ENCODE assay signal across 15 cellular contexts in the genomic region with DNA sequence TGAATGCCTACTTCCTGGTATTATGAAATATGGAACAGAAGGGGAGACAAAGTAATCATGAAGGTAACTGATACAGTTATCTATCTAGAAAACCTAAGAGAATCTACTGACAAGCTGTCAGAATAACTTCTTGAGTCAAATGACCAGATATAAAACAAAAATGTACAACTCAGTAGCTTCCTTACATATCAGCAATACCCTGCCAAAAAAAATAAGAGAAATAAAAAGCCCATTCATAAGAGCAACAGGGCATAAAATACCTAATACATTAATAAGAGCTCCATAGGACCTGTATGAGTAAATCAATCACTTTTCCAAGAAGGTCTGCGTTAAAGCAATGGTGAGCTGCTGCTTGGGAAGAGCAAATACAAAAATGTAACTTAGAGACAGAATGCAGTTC. TPM values are rescaled to one million over a fixed set of nuclear protein-coding genes. Genes with fewer than 3 reads are reported as not detected.
A peak's percentile ranks its signal among the peaks of the same experiment; 100 is the strongest.
DNase-seq lines count a peak whose midpoint lies in the region; ATAC-seq and TF ChIP-seq lines count a peak whose summit lies in the region.
"Had no signal": no experiment of that assay in that cellular context is flagged by ENCODE, and none has a peak within 500 bp of the region (broad histone marks: within the 10 kb centered on the region; RNA-seq: fewer than 3 reads in every experiment).

No MANE protein-coding gene starts in this region.

- DNase-seq in COLO829 (ENCODE audit: low spot score) (peak; percentile 9), epithelial cell of prostate (ENCODE audit: low read depth, low spot score) (no peak), progenitor cell of endocrine pancreas (ENCODE audit: low spot score, unreplicated experiment) (no peak), thyroid gland (no peak), RKO (ENCODE audit: low spot score) (no peak)
- DNase-seq: CD8-positive, alpha-beta memory T cell; HCEC 1CT; NCI-H1436 treated with DMSO at 0.1 percent for 48 hours; NCI-H2081 treated with DMSO at 0.1 percent for 48 hours; NCI-H524 had no signal

- H3K9me3 ChIP-seq in thyroid gland = no peaks in the 10 kb centered on the region
- H3K9me3 ChIP-seq: SJSA1 had no signal

- no peak for ATAC-seq in activated T-helper 17 cell treated with anti-CD3 and anti-CD28 coated beads, Interleukin-2, amount 50 U/mL, for 72 hours (replicated peaks)
- no peak for ATAC-seq in HG03432 (IDR thresholded peaks at IDR 0.05; ENCODE audit: unreplicated experiment)

- no peak overlapping the region for H3K4me3 Mint-ChIP-seq in activated T-helper 17 cell treated with anti-CD3 and anti-CD28 coated beads, Interleukin-2, amount 50 U/mL, for 72 hours
- no peak overlapping the region for H3K4me3 Mint-ChIP-seq in progenitor cell of endocrine pancreas (ENCODE audit: low read depth)
- H3K4me3 Mint-ChIP-seq: CD8-positive, alpha-beta memory T cell had no signal

- peak overlapping the region; percentile 18 for H3K27ac Mint-ChIP-seq in activated T-helper 17 cell treated with anti-CD3 and anti-CD28 coated beads, Interleukin-2, amount 50 U/mL, for 72 hours
- H3K27ac Mint-ChIP-seq in progenitor cell of endocrine pancreas = peak overlapping the region; percentile 67

- peaks cover 12 to 53% of the 10 kb centered on the region in 2 donors for H3K4me1 ChIP-seq in thyroid gland

- intact Hi-C loops in thyroid gland (cut with DNase I) = no loop called here

- H3K9me3 Mint-ChIP-seq in activated T-helper 17 cell treated with anti-CD3 and anti-CD28 coated beads, Interleukin-2, amount 50 U/mL, for 72 hours = no peaks in the 10 kb centered on the region
- H3K9me3 Mint-ChIP-seq in progenitor cell of endocrine pancreas (ENCODE audit: low read depth) = peaks cover 9% of the 10 kb centered on the region
- H3K9me3 Mint-ChIP-seq: CD8-positive, alpha-beta memory T cell had no signal

- no peaks in the 10 kb centered on the region for H3K36me3 ChIP-seq in thyroid gland

- H3K27me3 Mint-ChIP-seq in activated T-helper 17 cell treated with anti-CD3 and anti-CD28 coated beads, Interleukin-2, amount 50 U/mL, for 72 hours = no peaks in the 10 kb centered on the region
- H3K27me3 Mint-ChIP-seq in progenitor cell of endocrine pancreas = no peaks in the 10 kb centered on the region
- H3K27me3 Mint-ChIP-seq: CD8-positive, alpha-beta memory T cell had no signal

- TF ChIP-seq CTCF in progenitor cell of endocrine pancreas (IDR thresholded peaks at IDR 0.05; ENCODE audit: unreplicated experiment) (no peak), thyroid gland (IDR thresholded peaks at IDR 0.05) (no peak)

- no peak for TF ChIP-seq POLR2A in thyroid gland (IDR thresholded peaks at IDR 0.05)

- H3K4me3 ChIP-seq in thyroid gland (replicated peaks in 1 of 3) = no peak overlapping the region
- H3K4me3 ChIP-seq: SJSA1 had no signal

- H3K4me1 Mint-ChIP-seq in activated T-helper 17 cell treated with anti-CD3 and anti-CD28 coated beads, Interleukin-2, amount 50 U/mL, for 72 hours = peaks cover 28% of the 10 kb centered on the region
- peaks cover 10% of the 10 kb centered on the region for H3K4me1 Mint-ChIP-seq in progenitor cell of endocrine pancreas (ENCODE audit: low read depth)

- peaks cover 59% of the 10 kb centered on the region for H3K36me3 Mint-ChIP-seq in activated T-helper 17 cell treated with anti-CD3 and anti-CD28 coated beads, Interleukin-2, amount 50 U/mL, for 72 hours (ENCODE audit: low read depth)
- peaks cover 11% of the 10 kb centered on the region for H3K36me3 Mint-ChIP-seq in progenitor cell of endocrine pancreas (ENCODE audit: insufficient read depth)

- WGBS in thyroid gland, 2 donors = 87% methylated on average over 1 of the region's 1 CpG

- H3K27me3 ChIP-seq in thyroid gland = no peaks in the 10 kb centered on the region
- H3K27me3 ChIP-seq: SJSA1 had no signal

- H3K27ac ChIP-seq in epithelial cell of prostate (peak overlapping the region; percentile 54), thyroid gland (no peak overlapping the region)
- H3K27ac ChIP-seq: RWPE1, SJSA1 had no signal

RNA-seq across cellular contexts. Expression of gene EHD4, which starts 10.6 kb away (rescaled TPM):
- total RNA-seq in activated T-helper 17 cell treated with anti-CD3 and anti-CD28 coated beads, Interleukin-2, amount 50 U/mL, for 72 hours = 10 to 100 TPM; 51.0 to 56.3 TPM
- total RNA-seq in progenitor cell of endocrine pancreas (17.2 and 18.4 TPM in 2 replicates), thyroid gland (10 to 100 TPM; 29.7 to 66.7 (median 37.9) TPM)

RNA-seq across cellular contexts. Expression of gene PLA2G4E, which starts 59.0 kb away (rescaled TPM):
- total RNA-seq in activated T-helper 17 cell treated with anti-CD3 and anti-CD28 coated beads, Interleukin-2, amount 50 U/mL, for 72 hours = under 1 TPM in 1 of 2 donors, not detected in 1; 0.13 TPM
- total RNA-seq in progenitor cell of endocrine pancreas (0.09 TPM in 1 of 2 replicates, not detected in the other), thyroid gland (not detected)
- total RNA-seq: CD8-positive, alpha-beta memory T cell; OCI-LY7; SJSA1 had no signal
